Comparison of ENCODE assay signal across 21 cellular contexts in the genomic region with DNA sequence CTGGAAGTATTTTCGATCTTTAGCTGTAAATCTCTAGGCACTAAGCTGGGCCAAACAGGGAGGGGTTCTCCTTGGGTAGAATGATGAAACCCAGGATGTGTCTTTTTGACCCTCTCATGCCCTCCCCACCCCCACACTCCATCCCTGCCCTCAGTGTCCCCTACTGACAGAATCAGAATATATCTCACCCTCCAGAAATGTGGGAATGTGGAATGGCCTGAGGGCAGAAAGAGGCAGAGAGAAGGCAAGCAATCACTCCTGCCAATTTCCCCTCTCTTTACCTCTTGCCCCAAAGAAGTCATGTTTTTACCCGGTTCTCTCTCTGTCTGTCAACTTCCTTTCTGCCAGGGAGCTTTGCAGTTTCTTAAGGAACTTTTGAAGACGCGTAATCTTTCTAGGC. TPM values are rescaled to one million over a fixed set of nuclear protein-coding genes. Genes with fewer than 3 reads are reported as not detected.
"Had no signal": no experiment of that assay in that cellular context is flagged by ENCODE, and none has a peak within 500 bp of the region (broad histone marks: within the 10 kb centered on the region; RNA-seq: fewer than 3 reads in every experiment).

No MANE protein-coding gene starts in this region.

- ATAC-seq: gastrocnemius medialis; heart right ventricle; left lobe of liver; natural killer cell treated with Interleukin-12 subunit alpha and Interleukin-12 subunit beta and Interleukin-15 and Interleukin-18, amount 100 ng/mL, for 72 hours; psoas muscle; right lobe of liver; stimulated activated effector memory CD8-positive, alpha-beta T cell treated with anti-CD3 and anti-CD28 coated beads, Interleukin-12 subunit alpha, Interleukin-12 subunit beta, amount 100 ng/mL, for 72 hours; upper lobe of right lung had no signal

- H3K4me1 Mint-ChIP-seq: stimulated activated effector memory CD8-positive, alpha-beta T cell treated with anti-CD3 and anti-CD28 coated beads, Interleukin-12 subunit alpha, Interleukin-12 subunit beta, amount 100 ng/mL, for 72 hours had no signal

- DNase-seq: colonic mucosa; dermis blood vessel endothelial cell; erythroblast; gastrocnemius medialis; heart right ventricle; hypothalamus; mammary epithelial cell; occipital lobe; psoas muscle; retina; right lobe of liver; stimulated activated CD4-positive, alpha-beta T cell treated with anti-CD3 and anti-CD28 coated beads, Interleukin-4, amount 100 ng/mL, for 1 hour; stimulated activated CD8-positive, alpha-beta memory T cell treated with anti-CD3 and anti-CD28 coated beads, Interleukin-4, amount 100 ng/mL, for 48 hours; tibial artery; upper lobe of right lung had no signal

- H3K27ac ChIP-seq: colonic mucosa, gastrocnemius medialis, heart right ventricle, parathyroid adenoma, psoas muscle, right lobe of liver, tibial artery, upper lobe of right lung, vagina had no signal

- H3K36me3 Mint-ChIP-seq: natural killer cell treated with Interleukin-12 subunit alpha and Interleukin-12 subunit beta and Interleukin-15 and Interleukin-18, amount 100 ng/mL, for 72 hours; stimulated activated effector memory CD8-positive, alpha-beta T cell treated with anti-CD3 and anti-CD28 coated beads, Interleukin-12 subunit alpha, Interleukin-12 subunit beta, amount 100 ng/mL, for 72 hours had no signal

- H3K36me3 ChIP-seq: colonic mucosa, gastrocnemius medialis, heart right ventricle, right lobe of liver, tibial artery, upper lobe of right lung, vagina had no signal

- H3K4me3 Mint-ChIP-seq: natural killer cell treated with Interleukin-12 subunit alpha and Interleukin-12 subunit beta and Interleukin-15 and Interleukin-18, amount 100 ng/mL, for 72 hours; stimulated activated effector memory CD8-positive, alpha-beta T cell treated with anti-CD3 and anti-CD28 coated beads, Interleukin-12 subunit alpha, Interleukin-12 subunit beta, amount 100 ng/mL, for 72 hours; stimulated activated naive CD8-positive, alpha-beta T cell treated with anti-CD3 and anti-CD28 coated beads, Interleukin-15, Interleukin-2, amounts not matched to agents 100 ng/mL and 50 ng/mL, for 24 hours had no signal

- H3K4me3 ChIP-seq: colonic mucosa, gastrocnemius medialis, heart right ventricle, psoas muscle, right lobe of liver, tibial artery, upper lobe of right lung, vagina had no signal

- H3K27ac Mint-ChIP-seq: natural killer cell treated with Interleukin-12 subunit alpha and Interleukin-12 subunit beta and Interleukin-15 and Interleukin-18, amount 100 ng/mL, for 72 hours; stimulated activated effector memory CD8-positive, alpha-beta T cell treated with anti-CD3 and anti-CD28 coated beads, Interleukin-12 subunit alpha, Interleukin-12 subunit beta, amount 100 ng/mL, for 72 hours; stimulated activated naive CD8-positive, alpha-beta T cell treated with anti-CD3 and anti-CD28 coated beads, Interleukin-15, Interleukin-2, amounts not matched to agents 100 ng/mL and 50 ng/mL, for 24 hours had no signal

- H3K27me3 ChIP-seq: colonic mucosa, gastrocnemius medialis, right lobe of liver, tibial artery, upper lobe of right lung, vagina had no signal

- H3K27me3 Mint-ChIP-seq: stimulated activated naive CD8-positive, alpha-beta T cell treated with anti-CD3 and anti-CD28 coated beads, Interleukin-15, Interleukin-2, amounts not matched to agents 100 ng/mL and 50 ng/mL, for 24 hours had no signal

- H3K4me1 ChIP-seq: colonic mucosa, gastrocnemius medialis, psoas muscle, tibial artery, upper lobe of right lung, vagina had no signal

- H3K9me3 ChIP-seq: colonic mucosa, gastrocnemius medialis, heart right ventricle, psoas muscle, right lobe of liver, tibial artery, upper lobe of right lung, vagina had no signal

- H3K9me3 Mint-ChIP-seq: natural killer cell treated with Interleukin-12 subunit alpha and Interleukin-12 subunit beta and Interleukin-15 and Interleukin-18, amount 100 ng/mL, for 72 hours; stimulated activated effector memory CD8-positive, alpha-beta T cell treated with anti-CD3 and anti-CD28 coated beads, Interleukin-12 subunit alpha, Interleukin-12 subunit beta, amount 100 ng/mL, for 72 hours; stimulated activated naive CD8-positive, alpha-beta T cell treated with anti-CD3 and anti-CD28 coated beads, Interleukin-15, Interleukin-2, amounts not matched to agents 100 ng/mL and 50 ng/mL, for 24 hours had no signal

RNA-seq across cellular contexts. Expression of gene FRMD7, which starts 57.1 kb away (rescaled TPM):
- total RNA-seq: colonic mucosa; dermis blood vessel endothelial cell; gastrocnemius medialis; natural killer cell treated with Interleukin-12 subunit alpha and Interleukin-12 subunit beta and Interleukin-15 and Interleukin-18, amount 100 ng/mL, for 72 hours; occipital lobe; upper lobe of right lung; vagina had no signal
- polyA plus RNA-seq: heart right ventricle, mammary epithelial cell had no signal
